In genomic region chr4:6665320-6665654, GRCh38 we compare ENCODE assay signal across 15 cellular contexts. TPM values are rescaled to one million over a fixed set of nuclear protein-coding genes. Genes with fewer than 3 reads are reported as not detected.
"Had no signal": no experiment of that assay in that cellular context is flagged by ENCODE, and none has a peak within 500 bp of the region (broad histone marks: within the 10 kb centered on the region; RNA-seq: fewer than 3 reads in every experiment).

No MANE protein-coding gene starts in this region.

- H3K27me3 ChIP-seq: MG63 had no signal

- H3K36me3 ChIP-seq: brain microvascular endothelial cell, MG63 had no signal

- H3K4me3 ChIP-seq: MG63, SK-N-MC had no signal

- H3K27ac ChIP-seq: brain microvascular endothelial cell, SK-N-MC, VCaP had no signal

- FAIRE-seq: TTC549 had no signal

- H3K9me3 ChIP-seq: MG63 had no signal

- DNase-seq: brain microvascular endothelial cell; MG63; NCI-H1105; NCI-H1436; NCI-H1694 treated with DMSO at 0.1 percent for 48 hours; NCI-H2029 treated with DMSO at 0.1 percent for 48 hours; NCI-H510A treated with DMSO at 0.1 percent for 48 hours; NCI-H69; NK-92 treated with Interleukin-12 subunit alpha and Interleukin-12 subunit beta, amount 100 ng/mL, for 24 hours; OCI-M1; T1000 had no signal

RNA-seq across cellular contexts. Expression of gene S100P, which starts 28.4 kb away (rescaled TPM):
- total RNA-seq: Right ventricle myocardium inferior had no signal
